ENCODE assay signal across 10 cellular contexts in genomic region chr10:8369666-8370065, GRCh38.
DNase-seq lines count a peak whose midpoint lies in the region; ATAC-seq and TF ChIP-seq lines count a peak whose summit lies in the region.
"Had no signal": no experiment of that assay in that cellular context is flagged by ENCODE, and none has a peak within 500 bp of the region (broad histone marks: within the 10 kb centered on the region; RNA-seq: fewer than 3 reads in every experiment).

No MANE protein-coding gene starts in this region.

- POLR2A ChIA-PET in PC-9 (lab: Charles Lee; ENCODE audit: unreplicated experiment): interaction anchor here (0.7 kb wide), 1 partner anchor 325 kb away, joined by 3 read pairs; no protein-coding TSS in a partner anchor

- BruUV-seq in PC-9 (replicated peaks; lab: Mats Ljungman, UMichigan): no TSS peak

- no peak overlapping the region for H3K27ac Mint-ChIP-seq in activated T-cell treated with anti-CD3 and anti-CD28 coated beads, Interleukin-2, amount 50 U/mL, for 72 hours
- H3K27ac Mint-ChIP-seq in activated T-cell treated with anti-CD3 and anti-CD28 coated beads, Interleukin-2, amount 50 U/mL, for 24 hours: no peak overlapping the region
- H3K27ac Mint-ChIP-seq: activated naive CD8-positive, alpha-beta T cell treated with anti-CD3 and anti-CD28 coated beads, Interleukin-2, amount 50 U/mL, for 24 hours had no signal

- peaks cover 55% of the 10 kb centered on the region for H3K4me1 Mint-ChIP-seq in activated T-cell treated with anti-CD3 and anti-CD28 coated beads, Interleukin-2, amount 50 U/mL, for 72 hours (ENCODE audit: low read depth)
- peaks cover 29% of the 10 kb centered on the region for H3K4me1 Mint-ChIP-seq in activated T-cell treated with anti-CD3 and anti-CD28 coated beads, Interleukin-2, amount 50 U/mL, for 24 hours (ENCODE audit: low read depth)

- DNase-seq in activated T-cell treated with anti-CD3 and anti-CD28 coated beads, Interleukin-2, amount 50 U/mL, for 72 hours: peak; percentile 27 to 41
- DNase-seq in activated T-cell treated with anti-CD3 and anti-CD28 coated beads, Interleukin-2, amount 50 U/mL, for 24 hours: no peak
- DNase-seq in PC-9 (peak; percentile 7 to 65), gastrocnemius medialis (no peak), NCI-H2196 treated with DMSO at 0.1 percent for 48 hours (lab: John Stamatoyannopoulos, UW; ENCODE audit: unreplicated experiment) (no peak), NCI-H1092 (lab: John Stamatoyannopoulos, UW) (no peak)
- DNase-seq: activated naive CD8-positive, alpha-beta T cell treated with anti-CD3 and anti-CD28 coated beads, Interleukin-2, amount 50 U/mL, for 24 hours; OCI-M1 had no signal

- H3K9me3 ChIP-seq in PC-9 (ENCODE audit: insufficient read depth, low read depth): no peaks in the 10 kb centered on the region
- H3K9me3 ChIP-seq in gastrocnemius medialis: no peaks in the 10 kb centered on the region

- no peaks in the 10 kb centered on the region for H3K27me3 Mint-ChIP-seq in activated T-cell treated with anti-CD3 and anti-CD28 coated beads, Interleukin-2, amount 50 U/mL, for 72 hours (ENCODE audit: low read depth)
- no peaks in the 10 kb centered on the region for H3K27me3 Mint-ChIP-seq in activated T-cell treated with anti-CD3 and anti-CD28 coated beads, Interleukin-2, amount 50 U/mL, for 24 hours
- H3K27me3 Mint-ChIP-seq: activated naive CD8-positive, alpha-beta T cell treated with anti-CD3 and anti-CD28 coated beads, Interleukin-2, amount 50 U/mL, for 24 hours had no signal

- peak in 1 of 2 donors; percentile 26 for TF ChIP-seq POLR2A in gastrocnemius medialis (IDR thresholded peaks at IDR 0.05)

- H3K4me3 Mint-ChIP-seq in activated T-cell treated with anti-CD3 and anti-CD28 coated beads, Interleukin-2, amount 50 U/mL, for 72 hours: no peak overlapping the region
- H3K4me3 Mint-ChIP-seq in activated T-cell treated with anti-CD3 and anti-CD28 coated beads, Interleukin-2, amount 50 U/mL, for 24 hours: no peak overlapping the region
- H3K4me3 Mint-ChIP-seq: activated naive CD8-positive, alpha-beta T cell treated with anti-CD3 and anti-CD28 coated beads, Interleukin-2, amount 50 U/mL, for 24 hours had no signal

- no peaks in the 10 kb centered on the region for H3K27me3 ChIP-seq in PC-9 (ENCODE audit: insufficient read depth, low read depth)
- no peaks in the 10 kb centered on the region for H3K27me3 ChIP-seq in gastrocnemius medialis

- H3K27ac ChIP-seq in PC-9: peak overlapping the region; percentile 61
- H3K27ac ChIP-seq in gastrocnemius medialis: peak overlapping the region; percentile 54 to 71 (median 64)

- no peaks in the 10 kb centered on the region for H3K9me2 ChIP-seq in PC-9 (ENCODE audit: insufficient read depth)

- TF ChIP-seq CTCF in PC-9 (conservative IDR thresholded peaks at IDR 0.05): no peak
- TF ChIP-seq CTCF in gastrocnemius medialis (IDR thresholded peaks at IDR 0.05 in 4 of 5, conservative IDR thresholded peaks at IDR 0.05 in 1 of 5): no peak

- intact Hi-C loops in PC-9 (cut with micrococcal nuclease; ENCODE audit: unreplicated experiment) (loop anchor here (5.0 kb wide), 1 partner anchor 933 kb away; no protein-coding TSS in a partner anchor), gastrocnemius medialis (cut with DNase I; ENCODE audit: low total_unique reads) (loop anchor here (10.0 kb wide), 1 partner anchor 305 kb away; no protein-coding TSS in a partner anchor)

- H3K36me3 ChIP-seq in PC-9 (ENCODE audit: low read depth): no peaks in the 10 kb centered on the region
- no peaks in the 10 kb centered on the region for H3K36me3 ChIP-seq in gastrocnemius medialis

- H4K20me1 ChIP-seq in PC-9 (ENCODE audit: insufficient read depth): no peaks in the 10 kb centered on the region

- no peak overlapping the region for H3K4me2 ChIP-seq in PC-9

- ATAC-seq in activated T-cell treated with anti-CD3 and anti-CD28 coated beads, Interleukin-2, amount 50 U/mL, for 72 hours (replicated peaks in 1 of 2): peak; percentile 24 to 63
- ATAC-seq in HG02763 (IDR thresholded peaks at IDR 0.05; ENCODE audit: unreplicated experiment): peak; percentile 56
- peak in 1 of 2 donors; percentile 70 for ATAC-seq in gastrocnemius medialis
- ATAC-seq in GM19324 (IDR thresholded peaks at IDR 0.05; ENCODE audit: low FRiP score, unreplicated experiment): no peak
- ATAC-seq: activated naive CD8-positive, alpha-beta T cell treated with anti-CD3 and anti-CD28 coated beads, Interleukin-2, amount 50 U/mL, for 24 hours had no signal

- H3K4me3 ChIP-seq in PC-9 (no peak overlapping the region), gastrocnemius medialis (no peak overlapping the region)

- CTCF ChIA-PET in PC-9 (lab: Charles Lee): no interaction called here

- 0 out of 2 replicates have a peak overlapping the region, but pooled peaks have one; percentile 55 for H2AFZ ChIP-seq in PC-9

- H3K79me2 ChIP-seq in PC-9 (ENCODE audit: low read depth): no peaks in the 10 kb centered on the region

- in situ Hi-C loops in gastrocnemius medialis (cut with MboI; ENCODE audit: low sequenced_read_pairs in 4 of 4): no loop called here

- H3K4me1 ChIP-seq in PC-9 (replicated peaks; ENCODE audit: insufficient read depth) (peaks cover 25% of the 10 kb centered on the region), gastrocnemius medialis (no peaks in the 10 kb centered on the region)

- H3F3A ChIP-seq in PC-9 (ENCODE audit: insufficient read depth, low read depth): peaks cover 32% of the 10 kb centered on the region

- peaks cover 3% of the 10 kb centered on the region in 2 donors for H3K9me3 Mint-ChIP-seq in activated T-cell treated with anti-CD3 and anti-CD28 coated beads, Interleukin-2, amount 50 U/mL, for 72 hours
- peaks cover 5% of the 10 kb centered on the region for H3K9me3 Mint-ChIP-seq in activated T-cell treated with anti-CD3 and anti-CD28 coated beads, Interleukin-2, amount 50 U/mL, for 24 hours
- H3K9me3 Mint-ChIP-seq: activated naive CD8-positive, alpha-beta T cell treated with anti-CD3 and anti-CD28 coated beads, Interleukin-2, amount 50 U/mL, for 24 hours had no signal

- peaks cover 13 to 15% of the 10 kb centered on the region in 2 donors for H3K36me3 Mint-ChIP-seq in activated T-cell treated with anti-CD3 and anti-CD28 coated beads, Interleukin-2, amount 50 U/mL, for 72 hours (ENCODE audit: insufficient read depth in 2 of 2)
- no peaks in the 10 kb centered on the region for H3K36me3 Mint-ChIP-seq in activated T-cell treated with anti-CD3 and anti-CD28 coated beads, Interleukin-2, amount 50 U/mL, for 24 hours (ENCODE audit: low read depth)

Comparison
In these comparisons a context has a peak if more than half of its experiments do, and no peak if none do; other contexts are left out.
1. DNase-seq: peak in activated T-cell treated with anti-CD3 and anti-CD28 coated beads, Interleukin-2, amount 50 U/mL, for 72 hours (2 of 2) and PC-9 (2 of 2); none in activated T-cell treated with anti-CD3 and anti-CD28 coated beads, Interleukin-2, amount 50 U/mL, for 24 hours (single experiment), gastrocnemius medialis (0 of 2), NCI-H2196 treated with DMSO at 0.1 percent for 48 hours (single experiment) and NCI-H1092 (single experiment).